34 cellular contexts compared by ENCODE assay signal in the genomic region with DNA sequence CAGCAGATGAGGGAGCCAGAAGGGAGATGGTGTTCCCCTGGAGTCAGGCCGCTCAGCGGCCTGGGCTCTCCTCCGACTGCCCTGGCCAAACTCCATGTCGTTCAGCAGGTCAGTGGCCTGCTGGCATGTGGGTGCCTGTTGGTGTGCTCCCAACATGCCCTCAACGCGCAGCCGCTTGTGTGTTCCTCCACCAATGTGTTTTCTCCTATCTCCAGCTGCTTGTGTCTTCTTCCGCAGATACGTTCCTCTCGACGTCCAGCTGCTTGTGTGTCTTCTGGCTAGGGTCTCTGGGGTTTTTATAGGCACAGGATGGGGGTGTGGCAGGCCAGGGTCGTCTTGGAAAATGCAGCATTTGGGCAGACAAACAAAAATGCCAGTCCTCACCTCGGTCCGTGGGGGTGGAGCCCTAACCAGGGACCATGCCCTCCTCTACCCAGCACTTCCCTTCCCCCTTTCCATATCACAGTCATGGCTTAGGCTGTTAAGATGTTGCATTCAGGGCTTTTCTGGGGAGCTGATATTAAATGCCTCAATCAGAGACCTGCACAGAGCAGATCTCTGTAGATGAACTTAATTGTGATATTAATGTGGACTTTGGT.
"Had no signal": no experiment of that assay in that cellular context is flagged by ENCODE, and none has a peak within 500 bp of the region (broad histone marks: within the 10 kb centered on the region; RNA-seq: fewer than 3 reads in every experiment).

No MANE protein-coding gene starts in this region.

- H3K4me3 ChIP-seq: MG63 had no signal

- H3K27me3 ChIP-seq: MG63 had no signal

- DNase-seq: Karpas-422, Kasumi-1, MG63, MM.1S, MV-4-11, NCI-H1048, NCI-H1092, NCI-H1092 treated with DMSO at 0.1 percent for 48 hours, NCI-H1105, NCI-H1105 treated with DMSO at 0.1 percent for 48 hours, NCI-H1417, NCI-H1417 treated with DMSO at 0.1 percent for 48 hours, NCI-H1436, NCI-H1436 treated with DMSO at 0.1 percent for 48 hours, NCI-H146, NCI-H1694, NCI-H1694 treated with DMSO at 0.1 percent for 48 hours, NCI-H187, NCI-H187 treated with DMSO at 0.1 percent for 48 hours, NCI-H1930, NCI-H2029, NCI-H2029 treated with DMSO at 0.1 percent for 48 hours, NCI-H2081, NCI-H2081 treated with DMSO at 0.1 percent for 48 hours, NCI-H2107, NCI-H2171, NCI-H2171 treated with DMSO at 0.1 percent for 48 hours, NCI-H2227 treated with DMSO at 0.1 percent for 48 hours, NCI-H226, NCI-H345, NCI-H446, NCI-H446 treated with DMSO at 0.1 percent for 48 hours, NCI-H510A, NCI-H510A treated with DMSO at 0.1 percent for 48 hours had no signal

- H3K9me3 ChIP-seq: MG63 had no signal

- H3K36me3 ChIP-seq: MG63 had no signal
